In genomic region chr17:39251997-39252396, GRCh38 we compare ENCODE assay signal across 1 cellular context.
TF ChIP-seq lines count a peak whose summit lies in the region.

No MANE protein-coding gene starts in this region.

TF ChIP-seq in HEK293, 187 proteins besides CTCF, POLR2A, EP300 and RAD21 (continued from another document):
- TF ChIP-seq PRDM4 (tag by site-specific recombination; IDR thresholded peaks at IDR 0.05) (peak; percentile 35; the same call in 1 of the 2 replicates), ZNF580 (tag by site-specific recombination; IDR thresholded peaks at IDR 0.05) (0 out of 2 replicates have a peak, but pooled peaks have one; percentile 33), ZNF629 (tag by site-specific recombination; IDR thresholded peaks at IDR 0.05) (peak; percentile 33; the same call in 1 of the 2 replicates), ZNF571 (tag by site-specific recombination; IDR thresholded peaks at IDR 0.05) (no peak)
